ENCODE assay signal across 27 cellular contexts in genomic region chr16:22915003-22915402, GRCh38.
"Had no signal": no experiment of that assay in that cellular context is flagged by ENCODE, and none has a peak within 500 bp of the region (broad histone marks: within the 10 kb centered on the region; RNA-seq: fewer than 3 reads in every experiment).

No MANE protein-coding gene starts in this region.

- H3K4me1 ChIP-seq: foreskin keratinocyte, gastroesophageal sphincter, heart left ventricle, right lobe of liver, tibial nerve, upper lobe of left lung, uterus had no signal

- H3K4me3 Mint-ChIP-seq: effector memory CD8-positive, alpha-beta T cell; naive thymus-derived CD4-positive, alpha-beta T cell; nephron; neural progenitor cell; stimulated activated naive B cell treated with anti-CD40 and anti-IgM and Interleukin-4, amounts not matched to agents 10 μg/mL and 1 μg/mL and 100 μg/mL, for 72 hours; stimulated activated naive CD8-positive, alpha-beta T cell treated with anti-CD3 and anti-CD28 coated beads, Interleukin-15, Interleukin-2, amounts not matched to agents 100 ng/mL and 50 ng/mL, for 24 hours had no signal

- H3K36me3 ChIP-seq: gastroesophageal sphincter, heart left ventricle, neural progenitor cell, ovary, right lobe of liver, thoracic aorta, tibial nerve, upper lobe of left lung, uterus had no signal

- H3K27me3 ChIP-seq: foreskin keratinocyte, hepatocyte, neural progenitor cell, ovary, right lobe of liver, tibial nerve, upper lobe of left lung, uterus had no signal

- H3K27ac Mint-ChIP-seq: effector memory CD8-positive, alpha-beta T cell; naive thymus-derived CD4-positive, alpha-beta T cell; nephron; neural progenitor cell; stimulated activated naive B cell treated with anti-CD40 and anti-IgM and Interleukin-4, amounts not matched to agents 10 μg/mL and 1 μg/mL and 100 μg/mL, for 72 hours; stimulated activated naive CD8-positive, alpha-beta T cell treated with anti-CD3 and anti-CD28 coated beads, Interleukin-15, Interleukin-2, amounts not matched to agents 100 ng/mL and 50 ng/mL, for 24 hours had no signal

- H3K36me3 Mint-ChIP-seq: naive thymus-derived CD4-positive, alpha-beta T cell; neural progenitor cell; stimulated activated naive B cell treated with anti-CD40 and anti-IgM and Interleukin-4, amounts not matched to agents 10 μg/mL and 1 μg/mL and 100 μg/mL, for 72 hours had no signal

- H3K9me3 ChIP-seq: gastroesophageal sphincter, heart left ventricle, ovary, right lobe of liver, thoracic aorta, tibial nerve, upper lobe of left lung, uterus had no signal

- H3K9me3 Mint-ChIP-seq: effector memory CD8-positive, alpha-beta T cell; nephron; neural progenitor cell; stimulated activated naive B cell treated with anti-CD40 and anti-IgM and Interleukin-4, amounts not matched to agents 10 μg/mL and 1 μg/mL and 100 μg/mL, for 72 hours; stimulated activated naive CD8-positive, alpha-beta T cell treated with anti-CD3 and anti-CD28 coated beads, Interleukin-15, Interleukin-2, amounts not matched to agents 100 ng/mL and 50 ng/mL, for 24 hours had no signal

- H3K9ac ChIP-seq: neural progenitor cell had no signal

- H3K4me3 ChIP-seq: coronary artery, gastroesophageal sphincter, heart left ventricle, hepatocyte, lung, neural progenitor cell, ovary, right lobe of liver, thoracic aorta, tibial nerve, upper lobe of left lung, uterus had no signal

- H3K27ac ChIP-seq: coronary artery, epithelial cell of prostate, foreskin keratinocyte, gastroesophageal sphincter, heart left ventricle, hepatocyte, neural progenitor cell, ovary, right lobe of liver, thoracic aorta, tibial nerve, upper lobe of left lung, uterus had no signal

- H3K4me1 Mint-ChIP-seq: naive thymus-derived CD4-positive, alpha-beta T cell; nephron; stimulated activated naive B cell treated with anti-CD40 and anti-IgM and Interleukin-4, amounts not matched to agents 10 μg/mL and 1 μg/mL and 100 μg/mL, for 72 hours had no signal

- DNase-seq: dermis blood vessel endothelial cell; effector memory CD8-positive, alpha-beta T cell; foreskin keratinocyte; heart left ventricle; kidney; mesenchymal stem cell; midbrain; naive thymus-derived CD4-positive, alpha-beta T cell; nucleus accumbens; ovary; right lobe of liver; small intestine; stimulated activated CD4-positive, alpha-beta T cell treated with anti-CD3 and anti-CD28 coated beads, Interleukin-15, amount 100 ng/mL, for 24 hours; stimulated activated CD4-positive, alpha-beta T cell treated with anti-CD3 and anti-CD28 coated beads, Interleukin-2, amount 100 ng/mL, for 48 hours; stimulated activated naive B cell treated with anti-CD40 and anti-IgM and Interleukin-4, amounts not matched to agents 10 μg/mL and 1 μg/mL and 100 μg/mL, for 72 hours; uterus had no signal
